In the genomic region with DNA sequence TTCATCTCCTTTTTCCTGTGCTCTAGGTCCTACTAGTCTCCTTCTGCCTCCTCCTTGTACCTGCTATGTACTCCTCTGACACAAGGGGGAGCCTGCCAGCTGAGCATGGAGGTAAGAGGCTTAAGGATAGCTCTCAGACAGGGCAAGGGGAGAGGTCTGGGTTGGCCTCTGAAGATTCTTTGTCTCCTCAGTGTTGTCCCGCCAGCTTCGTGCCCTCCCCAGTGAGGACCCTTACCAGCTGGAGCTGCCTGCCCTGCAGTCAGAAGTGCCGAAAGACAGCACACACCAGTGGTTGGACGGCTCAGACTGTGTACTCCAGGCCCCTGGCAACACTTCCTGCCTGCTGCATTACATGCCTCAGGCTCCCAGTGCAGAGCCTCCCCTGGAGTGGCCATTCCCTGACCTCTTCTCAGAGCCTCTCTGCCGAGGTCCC, we compare ENCODE assay signal across 2 cellular contexts.
TF ChIP-seq lines count a peak whose summit lies in the region.

No MANE protein-coding gene starts in this region.

TF ChIP-seq in HEK293T, 16 proteins besides CTCF, POLR2A, EP300 and RAD21:
- TF ChIP-seq BHLHE40 (IDR thresholded peaks at IDR 0.05; ENCODE audit: borderline replicate concordance), result no peak
- TF ChIP-seq HDGF (IDR thresholded peaks at IDR 0.05; ENCODE audit: borderline replicate concordance), result no peak
- no peak for TF ChIP-seq FOXK2 (IDR thresholded peaks at IDR 0.05)
- no peak for TF ChIP-seq CTBP1 (IDR thresholded peaks at IDR 0.05; ENCODE audit: borderline replicate concordance)
- no peak for TF ChIP-seq TARDBP (IDR thresholded peaks at IDR 0.05)
- TF ChIP-seq FOXA1 (IDR thresholded peaks at IDR 0.05), result no peak
- no peak for TF ChIP-seq FOXM1 (IDR thresholded peaks at IDR 0.05; ENCODE audit: borderline replicate concordance)

TF ChIP-seq in H1, 55 proteins besides CTCF, POLR2A, EP300 and RAD21:
- no peak for TF ChIP-seq CBX5 (IDR thresholded peaks at IDR 0.05; ENCODE audit: low read depth, low read length)
- peak in 1 of 2 experiments; percentile 41; a peak in 1 of 4 replicates for TF ChIP-seq SIN3A (conservative IDR thresholded peaks at IDR 0.05 in 1 of 2, IDR thresholded peaks at IDR 0.05 in 1 of 2; ENCODE audit: low read depth in 1 of 2, low read length in 2 of 2)
- TF ChIP-seq CBX8 (IDR thresholded peaks at IDR 0.05; ENCODE audit: borderline replicate concordance, low read depth, low read length), result no peak
- no peak for TF ChIP-seq SIX5 (IDR thresholded peaks at IDR 0.05; ENCODE audit: low read depth, low read length)
- TF ChIP-seq SIRT6 (IDR thresholded peaks at IDR 0.05; ENCODE audit: low read length), result no peak
- no peak for TF ChIP-seq KDM4A (IDR thresholded peaks at IDR 0.05; ENCODE audit: low read depth, low read length, severe bottlenecking)
